In genomic region chr1:89994231-89994804, GRCh38 we compare ENCODE assay signal across 8 cellular contexts. TPM values are rescaled to one million over a fixed set of nuclear protein-coding genes. Genes with fewer than 3 reads are reported as not detected.
A peak's percentile ranks its signal among the peaks of the same experiment; 100 is the strongest.
DNase-seq lines count a peak whose midpoint lies in the region; ATAC-seq, FAIRE-seq and TF ChIP-seq lines count a peak whose summit lies in the region.

No MANE protein-coding gene starts in this region.

- H3K27ac ChIP-seq in OCI-LY1 (ENCODE audit: low read depth, low read length, poor library complexity, severe bottlenecking) (no peak overlapping the region), H1 (ENCODE audit: low read depth, low read length) (peak overlapping the region; percentile 68; the same call in 1 of the 2 replicates)

- H2AFZ ChIP-seq in OCI-LY1 (ENCODE audit: low read length) (peak overlapping the region; percentile 76; the same call in 1 of the 2 replicates), H1 (ENCODE audit: low read length) (peak overlapping the region; percentile 90)

- H3K27me3 Mint-ChIP-seq in nephron (ENCODE audit: low read depth), result no peaks in the 10 kb centered on the region

- H3K36me3 ChIP-seq in BJ (ENCODE audit: control insufficient read depth, insufficient read depth, low read length) (no peaks in the 10 kb centered on the region), OCI-LY1 (ENCODE audit: insufficient read depth, low read length) (peaks cover 16% of the 10 kb centered on the region; the same call in 1 of the 2 replicates), H1 (ENCODE audit: control insufficient read depth in 2 of 4, insufficient read depth in 4 of 4, low read length in 3 of 4) (peaks cover 0 to 1% (median 0%) of the 10 kb centered on the region in 4 experiments; a peak in 1 of 8 replicates)

- no peak for TF ChIP-seq RAD21 in H1 (IDR thresholded peaks at IDR 0.05 in 1 of 2, conservative IDR thresholded peaks at IDR 0.05 in 1 of 2; ENCODE audit: low read depth in 2 of 2, low read length in 2 of 2)

- H3K4me3 Mint-ChIP-seq in nephron, result peak overlapping the region; percentile 90 to 99 (median 98)

- H3K79me2 ChIP-seq in OCI-LY1 (ENCODE audit: insufficient read depth, low read length) (peaks cover 39% of the 10 kb centered on the region), H1 (ENCODE audit: control insufficient read depth in 1 of 2, insufficient read depth in 2 of 2, low read length in 2 of 2) (peaks cover 16 to 44% of the 10 kb centered on the region in 2 experiments)

- no peak overlapping the region for H4K8ac ChIP-seq in H1 (ENCODE audit: extremely low read depth, insufficient read depth, low read length)

- peaks cover 18% of the 10 kb centered on the region for H3K36me3 Mint-ChIP-seq in nephron (ENCODE audit: low read depth)

- peak overlapping the region; percentile 79; the same call in 1 of the 2 replicates for H2BK5ac ChIP-seq in H1 (ENCODE audit: low read depth, low read length)

- ATAC-seq in HG03175 (IDR thresholded peaks at IDR 0.05; ENCODE audit: unreplicated experiment), result no peak

- peak overlapping the region; percentile 68 for H3K4me2 ChIP-seq in OCI-LY1 (ENCODE audit: low read length)
- peak overlapping the region; percentile 59 to 76 for H3K4me2 ChIP-seq in H1 (ENCODE audit: insufficient read depth in 1 of 2, low read depth in 2 of 2, low read length in 2 of 2)

- H3K4me1 ChIP-seq in OCI-LY1 (ENCODE audit: insufficient read depth, low read length, severe bottlenecking) (peaks cover 40% of the 10 kb centered on the region), H1 (replicated peaks in 1 of 4; ENCODE audit: control insufficient read depth in 3 of 4, insufficient read depth in 4 of 4, low read length in 3 of 4) (peaks cover 0 to 8% (median 1%) of the 10 kb centered on the region in 4 experiments; a peak in 4 of 7 replicates)

- no peak overlapping the region for H3K18ac ChIP-seq in H1 (ENCODE audit: extremely low read depth, low read length)

- no peak for TF ChIP-seq CTCF in BJ (IDR thresholded peaks at IDR 0.05; ENCODE audit: insufficient read depth, low read depth, low read length)
- TF ChIP-seq CTCF in OCI-LY1 (IDR thresholded peaks at IDR 0.05; ENCODE audit: low read length), result no peak
- TF ChIP-seq CTCF in H1 (IDR thresholded peaks at IDR 0.05; ENCODE audit: control extremely low read depth in 1 of 3, insufficient read depth in 1 of 3, low read depth in 1 of 3, low read length in 3 of 3), result no peak
- TF ChIP-seq CTCF in nephron (IDR thresholded peaks at IDR 0.05; ENCODE audit: unreplicated experiment in 3 of 3), result no peak

- H3K4ac ChIP-seq in H1 (replicated peaks; ENCODE audit: insufficient read length, low read depth, low read length), result no peak overlapping the region

- no peak overlapping the region for H3K14ac ChIP-seq in H1 (ENCODE audit: insufficient read length)

- FAIRE-seq in H1 (lab: Jason Lieb, UNC), result no peak

- no peaks in the 10 kb centered on the region for H3K27me3 ChIP-seq in BJ (ENCODE audit: control insufficient read depth, insufficient read depth, low read length)
- H3K27me3 ChIP-seq in OCI-LY1 (ENCODE audit: insufficient read depth, low read length), result no peaks in the 10 kb centered on the region
- H3K27me3 ChIP-seq in H1 (replicated peaks in 1 of 4; ENCODE audit: control insufficient read depth in 3 of 4, extremely low read depth in 1 of 4, insufficient read depth in 3 of 4, low read length in 3 of 4), result no peaks in the 10 kb centered on the region

- no peak overlapping the region for H2BK12ac ChIP-seq in H1 (ENCODE audit: low read depth, low read length)

- H3K9me3 Mint-ChIP-seq in nephron, result no peaks in the 10 kb centered on the region

- peaks cover 2% of the 10 kb centered on the region; the same call in 1 of the 2 replicates for H3K23me2 ChIP-seq in H1 (ENCODE audit: low read depth, low read length)

- POLR2A ChIA-PET in BJ (lab: Charles Lee), result no interaction called here
- POLR2A ChIA-PET in H1 (lab: Charles Lee; ENCODE audit: partially characterized antibody), result interaction anchor here (0.9 to 2.3 kb wide), 4 partner anchors 8 to 192 kb away, joined by 3 to 14 read pairs (median 3); partner anchors contain the start of gene LRRC8D

- H3K9me2 ChIP-seq in OCI-LY1 (ENCODE audit: low read depth, low read length), result no peaks in the 10 kb centered on the region

- no peak for TF ChIP-seq EP300 in H1 (IDR thresholded peaks at IDR 0.05; ENCODE audit: borderline replicate concordance in 1 of 2, low read depth in 2 of 2, low read length in 2 of 2)

- H3K9ac ChIP-seq in OCI-LY1 (ENCODE audit: low read length) (peak overlapping the region; percentile 85; the same call in 1 of the 2 replicates), H1 (replicated peaks in 1 of 4; ENCODE audit: extremely low read depth in 1 of 4, low read depth in 3 of 4, low read length in 3 of 4) (peak overlapping the region in 2 of 4 experiments; percentile 69 to 99; a peak in 4 of 7 replicates)

- H2BK120ac ChIP-seq in H1 (replicated peaks; ENCODE audit: low read depth, low read length), result no peak overlapping the region

- H3F3A ChIP-seq in OCI-LY1 (ENCODE audit: insufficient read depth, low read length), result 0 out of 2 replicates have a peak, but pooled peaks cover 4% of the 10 kb centered on the region

- 75% methylated on average over 16 of the region's 16 CpGs; no CpG with 5 or more reads in 1 of the 2 experiments for WGBS in H1 (ENCODE audit: extremely low coverage in 1 of 2, insufficient coverage in 1 of 2, insufficient read length in 1 of 2, insufficient replicate concordance in 2 of 2, low coverage in 1 of 2, low lambda C conversion rate in 2 of 2, missing lambda C conversion rate in 1 of 2), 2 experiments

- H2AK5ac ChIP-seq in H1 (ENCODE audit: low read depth, low read length), result peak overlapping the region; percentile 10; the same call in 1 of the 2 replicates

- H2BK15ac ChIP-seq in H1 (ENCODE audit: low read length), result no peak overlapping the region

- peak overlapping the region; percentile 96 for H3K4me3 ChIP-seq in BJ (ENCODE audit: low read depth, low read length)
- H3K4me3 ChIP-seq in OCI-LY1 (ENCODE audit: low read depth, low read length, poor library complexity, severe bottlenecking), result peak overlapping the region; percentile 82
- H3K4me3 ChIP-seq in H1 (ENCODE audit: extremely low read depth in 1 of 4, insufficient read depth in 2 of 4, low read depth in 3 of 4, low read length in 4 of 4), result peak overlapping the region; percentile 30 to 98 (median 56)

- H3K23ac ChIP-seq in H1 (ENCODE audit: insufficient read length), result no peak overlapping the region

- no peak for TF ChIP-seq POLR2A in H1 (IDR thresholded peaks at IDR 0.05; ENCODE audit: control extremely low read depth in 1 of 2, low read depth in 2 of 2, low read length in 2 of 2)

- H3K4me1 Mint-ChIP-seq in nephron, result peaks cover 33% of the 10 kb centered on the region

- CTCF ChIA-PET in BJ (lab: Yijun Ruan, JAX), result interaction anchor here (0.6 to 1.2 kb wide), 3 partner anchors 8 to 214 kb away, joined by 3 to 4 read pairs (median 3); no protein-coding TSS in a partner anchor
- CTCF ChIA-PET in H1 (lab: Charles Lee; ENCODE audit: partially characterized antibody), result interaction anchor here (0.6 to 1.3 kb wide), 3 partner anchors 151 to 190 kb away, joined by 3 to 5 read pairs (median 3); no protein-coding TSS in a partner anchor

- H3K9me3 ChIP-seq in OCI-LY1 (ENCODE audit: low read length) (no peaks in the 10 kb centered on the region), H1 (ENCODE audit: insufficient read depth in 2 of 2, low read depth in 1 of 2, low read length in 1 of 2) (no peaks in the 10 kb centered on the region)

- H4K20me1 ChIP-seq in OCI-LY1 (ENCODE audit: insufficient read depth, low read length) (no peaks in the 10 kb centered on the region), H1 (replicated peaks in 1 of 2; ENCODE audit: control insufficient read depth in 1 of 2, insufficient read depth in 2 of 2, low read length in 2 of 2) (peaks cover 3 to 7% of the 10 kb centered on the region in 2 experiments)

- H4K5ac ChIP-seq in H1 (ENCODE audit: insufficient read length, low read depth, low read length), result peak overlapping the region; percentile 64

- no peak overlapping the region for H2BK20ac ChIP-seq in H1 (ENCODE audit: low read length)

- no peak overlapping the region for H3K56ac ChIP-seq in H1 (replicated peaks; ENCODE audit: insufficient read length, low read depth, low read length)

- DNase-seq in BJ (ENCODE audit: low read depth) (no peak), H1 (ENCODE audit: low read depth in 1 of 2, low spot score in 2 of 2) (no peak), pons (ENCODE audit: low spot score) (no peak), NCI-H526 (lab: John Stamatoyannopoulos, UW) (no peak), NCI-H187 treated with DMSO at 0.1 percent for 48 hours (lab: John Stamatoyannopoulos, UW) (no peak)

- H3K27ac Mint-ChIP-seq in nephron, result peak overlapping the region; percentile 97 to 99 (median 97)

- H3K79me1 ChIP-seq in H1 (ENCODE audit: low read depth, low read length), result no peaks in the 10 kb centered on the region

- H4K91ac ChIP-seq in H1 (replicated peaks; ENCODE audit: insufficient read length, low read length), result peak overlapping the region; percentile 72

TF ChIP-seq in H1, 55 proteins besides CTCF, POLR2A, EP300 and RAD21:
- TF ChIP-seq SIX5 (IDR thresholded peaks at IDR 0.05; ENCODE audit: low read depth, low read length), result no peak
- TF ChIP-seq JUN (IDR thresholded peaks at IDR 0.05; ENCODE audit: low read depth, low read length), result no peak
- TF ChIP-seq CHD1 (IDR thresholded peaks at IDR 0.05; ENCODE audit: low read depth, low read length), result no peak

RNA-seq across cellular contexts. Expression of gene ZNF326, which starts 0.6 kb away (rescaled TPM):
- 7.6 and 14.0 TPM in 2 replicates for polyA plus RNA-seq in BJ (2011; rRNA removed)
- polyA minus RNA-seq in BJ (2011; rRNA and poly(A)+ RNA removed), result 9.0 and 10.0 TPM in 2 replicates
- total RNA-seq in H1 (2021; fragmentation: NEBNext Ultra II Directional; extraction: Animal tissue kit (Norgen Biotek cat#: 25700)), result 30.6 and 31.8 TPM in 2 replicates
- polyA plus RNA-seq in H1 (2011; rRNA removed), result 12.2 and 12.7 TPM in 2 replicates
- 18.4 TPM for polyA plus RNA-seq in H1 (2011; cell fraction: cytosol; rRNA removed)
- polyA plus RNA-seq in H1 (2011; cell fraction: nucleus; rRNA removed), result 10.8 TPM
- 16.4 to 28.6 TPM (median 19.6 TPM) in 4 replicates for polyA plus RNA-seq in H1 (2012, experiment 1 of 2)
- 3.4 TPM for polyA plus RNA-seq in H1 (2012, experiment 2 of 2)
- polyA plus RNA-seq in H1 (2013, experiment 1 of 2), result 24.0 TPM
- 21.0 TPM for polyA plus RNA-seq in H1 (2013, experiment 2 of 2)
- polyA minus RNA-seq in H1 (2011; rRNA and poly(A)+ RNA removed), result 16.5 and 21.8 TPM in 2 replicates
- 14.5 TPM for polyA minus RNA-seq in H1 (2011; cell fraction: cytosol; rRNA and poly(A)+ RNA removed)
- 60.4 TPM for polyA minus RNA-seq in H1 (2011; cell fraction: nucleus; rRNA and poly(A)+ RNA removed)
